Comparison of ENCODE assay signal across 23 cellular contexts in genomic region chr12:87270894-87271293, GRCh38.
A peak's percentile ranks its signal among the peaks of the same experiment; 100 is the strongest.
DNase-seq lines count a peak whose midpoint lies in the region; ATAC-seq, FAIRE-seq and TF ChIP-seq lines count a peak whose summit lies in the region.
"Had no signal": no experiment of that assay in that cellular context is flagged by ENCODE, and none has a peak within 500 bp of the region (broad histone marks: within the 10 kb centered on the region; RNA-seq: fewer than 3 reads in every experiment).

No MANE protein-coding gene starts in this region.

- DNase-seq in H54 (ENCODE audit: insufficient read length, low spot score) (no peak), astrocyte (ENCODE audit: low read depth) (peak; percentile 57), foreskin fibroblast (peak; percentile 14 to 21), retina (peak; percentile 28), dorsolateral prefrontal cortex (no peak), immature natural killer cell (no peak), ureter (ENCODE audit: low spot score) (no peak)
- DNase-seq: activated CD4-positive, alpha-beta T cell treated with anti-CD3 and anti-CD28 coated beads, Interleukin-2, amount 50 U/mL, for 48 hours; AML-193; effector CD4-positive, alpha-beta T cell; esophagus squamous epithelium; GOT3; hippocampal formation; left colon; NCI-H2029 treated with DMSO at 0.1 percent for 48 hours; nucleus accumbens; right lobe of liver; stimulated activated CD4-positive, alpha-beta T cell treated with anti-CD3 and anti-CD28 coated beads, Interleukin-1b, Interleukin-23, amount 100 ng/mL, for 48 hours had no signal

- no peaks in the 10 kb centered on the region for H3K36me3 ChIP-seq in astrocyte (ENCODE audit: insufficient read depth, low read length)
- H3K36me3 ChIP-seq: cardiac muscle cell, esophagus squamous epithelium, right lobe of liver had no signal

- H3K9me3 Mint-ChIP-seq in astrocyte (ENCODE audit: unreplicated experiment) (no peaks in the 10 kb centered on the region), immature natural killer cell (peaks cover 0 to 55% (median 18%) of the 10 kb centered on the region in 6 donors)
- H3K9me3 Mint-ChIP-seq: activated naive CD4-positive, alpha-beta T cell treated with anti-CD3 and anti-CD28 coated beads, Interleukin-2, amount 50 U/mL, for 24 hours; stimulated activated naive CD8-positive, alpha-beta T cell treated with anti-CD3 and anti-CD28 coated beads, Interleukin-15, Interleukin-2, amounts not matched to agents 100 ng/mL and 50 ng/mL, for 24 hours; type B pancreatic cell had no signal

- peak overlapping the region; percentile 36 for H3K9ac ChIP-seq in astrocyte (ENCODE audit: low read length)

- no peak for ATAC-seq in GM19395 (IDR thresholded peaks at IDR 0.05; ENCODE audit: unreplicated experiment)
- ATAC-seq: left colon, right lobe of liver had no signal

- TF ChIP-seq CTCF in astrocyte (IDR thresholded peaks at IDR 0.05; ENCODE audit: insufficient read depth, low read depth, low read length) (no peak), foreskin fibroblast (IDR thresholded peaks at IDR 0.05; ENCODE audit: low read depth, low read length) (no peak), dorsolateral prefrontal cortex (IDR thresholded peaks at IDR 0.05 in 54 of 56, conservative IDR thresholded peaks at IDR 0.05 in 2 of 56; ENCODE audit: low read depth in 1 of 56, partially characterized antibody in 56 of 56) (no peak)

- peak overlapping the region; percentile 28 for H2AFZ ChIP-seq in astrocyte (ENCODE audit: low read depth, low read length)

- H3K4me2 ChIP-seq in astrocyte (ENCODE audit: low read length) = peak overlapping the region; percentile 70

- intact Hi-C loops in dorsolateral prefrontal cortex (cut with DNase I) = no loop called here

- no peaks in the 10 kb centered on the region for H3K9me3 ChIP-seq in astrocyte (ENCODE audit: insufficient read depth, low read depth, low read length)
- H3K9me3 ChIP-seq: esophagus squamous epithelium, right lobe of liver had no signal

- H3K27me3 ChIP-seq in astrocyte (ENCODE audit: insufficient read depth, low read length) (no peaks in the 10 kb centered on the region), dorsolateral prefrontal cortex (no peaks in the 10 kb centered on the region)
- H3K27me3 ChIP-seq: cardiac muscle cell, esophagus squamous epithelium, right lobe of liver had no signal

- FAIRE-seq in H54 (lab: Jason Lieb, UNC) (peak; percentile 67), astrocyte (lab: Jason Lieb, UNC) (no peak)

- H3K4me1 Mint-ChIP-seq in astrocyte (ENCODE audit: low read depth, unreplicated experiment) = peaks cover 8% of the 10 kb centered on the region
- H3K4me1 Mint-ChIP-seq in immature natural killer cell = no peaks in the 10 kb centered on the region
- H3K4me1 Mint-ChIP-seq: activated naive CD4-positive, alpha-beta T cell treated with anti-CD3 and anti-CD28 coated beads, Interleukin-2, amount 50 U/mL, for 24 hours had no signal

- no peak overlapping the region for H3K4me3 ChIP-seq in astrocyte (ENCODE audit: insufficient read depth, low read depth, low read length)
- H3K4me3 ChIP-seq in foreskin fibroblast (ENCODE audit: low read depth in 1 of 2, low read length in 2 of 2) = no peak overlapping the region
- H3K4me3 ChIP-seq in dorsolateral prefrontal cortex = no peak overlapping the region
- H3K4me3 ChIP-seq: cardiac muscle cell, esophagus squamous epithelium, right lobe of liver had no signal

- H3K4me3 Mint-ChIP-seq in astrocyte (ENCODE audit: unreplicated experiment) (no peak overlapping the region), immature natural killer cell (no peak overlapping the region)
- H3K4me3 Mint-ChIP-seq: activated naive CD4-positive, alpha-beta T cell treated with anti-CD3 and anti-CD28 coated beads, Interleukin-2, amount 50 U/mL, for 24 hours; stimulated activated naive CD8-positive, alpha-beta T cell treated with anti-CD3 and anti-CD28 coated beads, Interleukin-15, Interleukin-2, amounts not matched to agents 100 ng/mL and 50 ng/mL, for 24 hours; type B pancreatic cell had no signal

- peak overlapping the region; percentile 37 for H3K27ac ChIP-seq in astrocyte (ENCODE audit: low read depth, low read length)
- H3K27ac ChIP-seq in dorsolateral prefrontal cortex = no peak overlapping the region
- H3K27ac ChIP-seq: cardiac muscle cell, esophagus squamous epithelium, right lobe of liver had no signal

- peak overlapping the region; percentile 42 for H3K27ac Mint-ChIP-seq in astrocyte (ENCODE audit: unreplicated experiment)
- H3K27ac Mint-ChIP-seq in immature natural killer cell = no peak overlapping the region
- H3K27ac Mint-ChIP-seq: activated naive CD4-positive, alpha-beta T cell treated with anti-CD3 and anti-CD28 coated beads, Interleukin-2, amount 50 U/mL, for 24 hours; stimulated activated naive CD8-positive, alpha-beta T cell treated with anti-CD3 and anti-CD28 coated beads, Interleukin-15, Interleukin-2, amounts not matched to agents 100 ng/mL and 50 ng/mL, for 24 hours; type B pancreatic cell had no signal

- H3K36me3 Mint-ChIP-seq in astrocyte (ENCODE audit: low read depth, unreplicated experiment) = no peaks in the 10 kb centered on the region
- H3K36me3 Mint-ChIP-seq in immature natural killer cell = no peaks in the 10 kb centered on the region
- H3K36me3 Mint-ChIP-seq: activated naive CD4-positive, alpha-beta T cell treated with anti-CD3 and anti-CD28 coated beads, Interleukin-2, amount 50 U/mL, for 24 hours; type B pancreatic cell had no signal

- H3K27me3 Mint-ChIP-seq in astrocyte (ENCODE audit: low read depth, unreplicated experiment) (no peaks in the 10 kb centered on the region), immature natural killer cell (ENCODE audit: low read depth in 3 of 3) (no peaks in the 10 kb centered on the region)
- H3K27me3 Mint-ChIP-seq: activated naive CD4-positive, alpha-beta T cell treated with anti-CD3 and anti-CD28 coated beads, Interleukin-2, amount 50 U/mL, for 24 hours; stimulated activated naive CD8-positive, alpha-beta T cell treated with anti-CD3 and anti-CD28 coated beads, Interleukin-15, Interleukin-2, amounts not matched to agents 100 ng/mL and 50 ng/mL, for 24 hours; type B pancreatic cell had no signal

- no peaks in the 10 kb centered on the region for H3K79me2 ChIP-seq in astrocyte (ENCODE audit: insufficient read depth, low read length)

- no peaks in the 10 kb centered on the region for H3K4me1 ChIP-seq in astrocyte (ENCODE audit: insufficient read depth, low read length)
- H3K4me1 ChIP-seq: esophagus squamous epithelium, right lobe of liver had no signal

- no peaks in the 10 kb centered on the region for H4K20me1 ChIP-seq in astrocyte (ENCODE audit: insufficient read depth, low read length)

- no peak for TF ChIP-seq POLR2A in H54 (IDR thresholded peaks at IDR 0.05; ENCODE audit: low read depth, low read length)

Comparison
In these comparisons a context has a peak if more than half of its experiments do, and no peak if none do; other contexts are left out.
1. DNase-seq: peak in astrocyte (single experiment), foreskin fibroblast (2 of 2) and retina (single experiment); none in H54 (single experiment), dorsolateral prefrontal cortex (0 of 10), immature natural killer cell (0 of 3) and ureter (single experiment).